ENCODE assay signal across 1 cellular context in genomic region chr13:40440990-40441820, GRCh38.
TF ChIP-seq lines count a peak whose summit lies in the region.

No MANE protein-coding gene starts in this region.

TF ChIP-seq in A549, 52 proteins besides CTCF, POLR2A, EP300 and RAD21 (continued from another document):
- TF ChIP-seq ATOH8 (CRISPR knock-in tag; IDR thresholded peaks at IDR 0.05; ENCODE audit: low read depth) (no peak), PBX3 (IDR thresholded peaks at IDR 0.05) (no peak), GATA3 (IDR thresholded peaks at IDR 0.05; ENCODE audit: borderline replicate concordance) (no peak)
